12 cellular contexts compared by ENCODE assay signal in genomic region chr1:94538243-94538827, GRCh38. TPM values are rescaled to one million over a fixed set of nuclear protein-coding genes. Genes with fewer than 3 reads are reported as not detected.
DNase-seq lines count a peak whose midpoint lies in the region; ATAC-seq and TF ChIP-seq lines count a peak whose summit lies in the region.
"Had no signal": no experiment of that assay in that cellular context is flagged by ENCODE, and none has a peak within 500 bp of the region (broad histone marks: within the 10 kb centered on the region; RNA-seq: fewer than 3 reads in every experiment).

No MANE protein-coding gene starts in this region.

- H3K9me3 ChIP-seq in mucosa of rectum (ENCODE audit: control insufficient read depth in 2 of 2, low read length in 2 of 2) (no peaks in the 10 kb centered on the region), thoracic aorta (no peaks in the 10 kb centered on the region), BE2C (no peaks in the 10 kb centered on the region)

- intact Hi-C loops in posterior cingulate gyrus (cut with DNase I): no loop called here

- TF ChIP-seq POLR2A in NB4 (IDR thresholded peaks at IDR 0.05; ENCODE audit: extremely low read depth, insufficient read length): no peak

- peak overlapping the region; percentile 96 for H3K4me3 ChIP-seq in NB4 (ENCODE audit: low read depth, low read length)
- H3K4me3 ChIP-seq in choroid plexus epithelial cell (ENCODE audit: low read depth, low read length): peak overlapping the region; percentile 80
- H3K4me3 ChIP-seq in mucosa of rectum (ENCODE audit: low read length in 2 of 2): peak overlapping the region; percentile 34 to 41
- peak overlapping the region; percentile 22 for H3K4me3 ChIP-seq in thoracic aorta
- H3K4me3 ChIP-seq in BE2C (ENCODE audit: low read depth, low read length): no peak overlapping the region

- peaks cover 13 to 18% of the 10 kb centered on the region in 2 donors for H3K36me3 ChIP-seq in mucosa of rectum (ENCODE audit: control insufficient read depth in 2 of 2, insufficient read depth in 2 of 2, low read length in 2 of 2)
- H3K36me3 ChIP-seq in thoracic aorta: peaks cover 4% of the 10 kb centered on the region
- H3K36me3 ChIP-seq in BE2C: no peaks in the 10 kb centered on the region

- TF ChIP-seq CTCF in NB4 (IDR thresholded peaks at IDR 0.05; ENCODE audit: low read depth, low read length) (no peak), choroid plexus epithelial cell (conservative IDR thresholded peaks at IDR 0.05; ENCODE audit: low read depth, low read length) (peak; percentile 66), thoracic aorta (IDR thresholded peaks at IDR 0.05) (no peak), BE2C (IDR thresholded peaks at IDR 0.05; ENCODE audit: low read depth, low read length) (no peak)

- ATAC-seq in thoracic aorta (ENCODE audit: insufficient number of reproducible peaks, low FRiP score, low read depth): no peak
- ATAC-seq in HG02763 (IDR thresholded peaks at IDR 0.05; ENCODE audit: unreplicated experiment): no peak
- ATAC-seq: activated CD8-positive, alpha-beta T cell treated with anti-CD3 and anti-CD28 coated beads for 36 hours had no signal

- H3K9ac ChIP-seq in mucosa of rectum (ENCODE audit: low read depth in 1 of 2, low read length in 2 of 2): peak overlapping the region in 1 of 2 donors; percentile 27

- H3K27ac ChIP-seq in mucosa of rectum (ENCODE audit: low read depth in 2 of 2, low read length in 2 of 2) (peak overlapping the region; percentile 38 to 42), thoracic aorta (no peak overlapping the region)

- peaks cover 10 to 11% of the 10 kb centered on the region in 2 donors for H3K4me1 ChIP-seq in mucosa of rectum (ENCODE audit: control insufficient read depth in 2 of 2, insufficient read depth in 2 of 2, low read length in 2 of 2)
- peaks cover 15 to 38% of the 10 kb centered on the region in 2 donors for H3K4me1 ChIP-seq in thoracic aorta (ENCODE audit: control insufficient read depth in 1 of 2, low read depth in 2 of 2)
- H3K4me1 ChIP-seq in BE2C: no peaks in the 10 kb centered on the region; the same call in 1 of the 2 replicates

- DNase-seq in NB4 (ENCODE audit: low read depth) (no peak), choroid plexus epithelial cell (ENCODE audit: low read depth) (peak; percentile 74), thoracic aorta (ENCODE audit: low spot score) (no peak), BE2C (no peak), NCI-H1436 treated with DMSO at 0.1 percent for 48 hours (lab: John Stamatoyannopoulos, UW) (no peak), posterior cingulate gyrus (no peak)
- DNase-seq: activated CD8-positive, alpha-beta T cell treated with anti-CD3 and anti-CD28 coated beads for 36 hours; activated naive CD4-positive, alpha-beta T cell treated with Interleukin-2 at 50 U/mL for 16 hours; NCI-H1694 had no signal

- H3K27me3 ChIP-seq in mucosa of rectum (ENCODE audit: control insufficient read depth in 2 of 2, insufficient read depth in 2 of 2, low read length in 2 of 2) (peaks cover 0 to 3% of the 10 kb centered on the region in 2 donors), thoracic aorta (replicated peaks; ENCODE audit: insufficient read depth) (no peaks in the 10 kb centered on the region), BE2C (no peaks in the 10 kb centered on the region)

RNA-seq across cellular contexts. Expression of gene F3, which starts 3.2 kb away (rescaled TPM):
- total RNA-seq in thoracic aorta: 10 to 100 TPM; 70.5 to 73.6 TPM
- not detected for polyA plus RNA-seq in BE2C (2012; ENCODE audit: insufficient read depth, insufficient read length, low read depth)
- total RNA-seq: activated CD8-positive, alpha-beta T cell treated with anti-CD3 and anti-CD28 coated beads for 36 hours had no signal
- polyA plus RNA-seq: IgD-negative memory B cell had no signal

Comparison
In these comparisons a context has a peak if more than half of its experiments do, and no peak if none do; other contexts are left out.
1. H3K27ac ChIP-seq: peak in mucosa of rectum (2 of 2); none in thoracic aorta (0 of 2).